1 cellular context compared by ENCODE assay signal in genomic region chr1:81213279-81213678, GRCh38.
TF ChIP-seq lines count a peak whose summit lies in the region.

No MANE protein-coding gene starts in this region.

TF ChIP-seq in endothelial cell of umbilical vein, 7 proteins besides CTCF, POLR2A, EP300 and RAD21 (continued from another document):
- TF ChIP-seq GATA2 (IDR thresholded peaks at IDR 0.05; ENCODE audit: insufficient read depth, insufficient read length, low read depth, low read length) (no peak), MYC (IDR thresholded peaks at IDR 0.05; ENCODE audit: low read depth, low read length) (no peak), MAX (IDR thresholded peaks at IDR 0.05; ENCODE audit: insufficient read depth, insufficient read length) (no peak), POLR2AphosphoS5 (IDR thresholded peaks at IDR 0.05; ENCODE audit: insufficient read depth, low read depth, low read length) (no peak), EZH2 (IDR thresholded peaks at IDR 0.05; ENCODE audit: borderline replicate concordance, low read depth, low read length, severe bottlenecking) (no peak)
